20 cellular contexts compared by ENCODE assay signal in the genomic region with DNA sequence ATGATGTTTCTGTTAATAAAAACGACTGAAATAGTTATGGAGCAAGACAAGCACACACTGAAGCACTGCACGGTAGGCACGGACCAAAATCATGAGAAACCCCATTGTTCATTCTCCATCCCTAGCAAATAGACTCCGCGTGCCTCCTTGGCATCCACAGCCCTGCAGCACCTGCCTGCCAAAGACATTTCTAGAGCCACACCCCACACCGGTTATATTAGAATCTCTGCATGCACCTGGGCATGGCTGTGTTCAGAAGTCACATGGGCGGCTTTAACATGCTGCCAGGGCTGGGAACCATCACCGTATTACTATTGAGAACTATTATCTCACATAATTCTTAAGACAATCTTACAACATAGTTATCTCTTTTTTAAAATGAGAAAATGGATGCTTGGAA. TPM values are rescaled to one million over a fixed set of nuclear protein-coding genes. Genes with fewer than 3 reads are reported as not detected.
"Had no signal": no experiment of that assay in that cellular context is flagged by ENCODE, and none has a peak within 500 bp of the region (broad histone marks: within the 10 kb centered on the region; RNA-seq: fewer than 3 reads in every experiment).

No MANE protein-coding gene starts in this region.

- H3K9me3 ChIP-seq: body of pancreas had no signal

- H3K4me1 ChIP-seq: body of pancreas had no signal

- H3K4me3 ChIP-seq: body of pancreas, heart left ventricle, left ventricle myocardium inferior, skin epidermis had no signal

- H3K27me3 ChIP-seq: body of pancreas had no signal

- H3K27ac ChIP-seq: body of pancreas, left ventricle myocardium inferior, skin epidermis had no signal

- DNase-seq: activated CD4-positive, alpha-beta T cell treated with anti-CD3 and anti-CD28 coated beads, Interleukin-2, amount 10 ng/mL, durations not matched to agents 7 days and 5 days; activated CD8-positive, alpha-beta T cell treated with anti-CD3 and anti-CD28 coated beads, Interleukin-2, amount 10 ng/mL, durations not matched to agents 7 days and 5 days; activated naive CD4-positive, alpha-beta T cell treated with Interleukin-2 at 50 U/mL for 16 hours; activated naive CD8-positive, alpha-beta T cell treated with anti-CD3 and anti-CD28 coated beads, Interleukin-2, amount 10 ng/mL, durations not matched to agents 7 days and 5 days; activated T-cell treated with anti-CD3 and anti-CD28 coated beads, Interleukin-2, amount 50 U/mL, for 24 hours; body of pancreas; effector memory CD8-positive, alpha-beta T cell; foreskin melanocyte; heart left ventricle; left ventricle myocardium inferior; mammary epithelial cell; midbrain; occipital lobe; posterior cingulate gyrus; stimulated activated CD4-positive, alpha-beta T cell treated with anti-CD3 and anti-CD28 coated beads, Interleukin-15, amount 100 ng/mL, for 24 hours; stimulated activated CD4-positive, alpha-beta T cell treated with anti-CD3 and anti-CD28 coated beads, Interleukin-4, amount 100 ng/mL, for 1 hour; T1000 had no signal

- ATAC-seq: activated CD8-positive, alpha-beta T cell treated with anti-CD3 and anti-CD28 coated beads, Interleukin-2, amount 10 ng/mL, durations not matched to agents 7 days and 5 days; body of pancreas; effector memory CD8-positive, alpha-beta T cell; heart left ventricle had no signal

RNA-seq across cellular contexts. Expression of gene PDLIM3, which starts 5.9 kb away (rescaled TPM):
- total RNA-seq: activated CD4-positive, alpha-beta T cell treated with anti-CD3 and anti-CD28 coated beads, Interleukin-2, amount 10 ng/mL, durations not matched to agents 7 days and 5 days; activated CD8-positive, alpha-beta T cell treated with anti-CD3 and anti-CD28 coated beads, Interleukin-2, amount 10 ng/mL, durations not matched to agents 7 days and 5 days; activated naive CD8-positive, alpha-beta T cell treated with anti-CD3 and anti-CD28 coated beads, Interleukin-2, amount 10 ng/mL, durations not matched to agents 7 days and 5 days; T-helper 1 cell treated with Interleukin-12 subunit alpha and Interleukin-12 subunit beta and Interleukin-4 antibody, amounts not matched to agents 30 ng/mL and 1 ng/mL, for 36 hours had no signal

RNA-seq across cellular contexts. Expression of gene CCDC110, which starts 57.9 kb away (rescaled TPM):
- total RNA-seq: activated CD4-positive, alpha-beta T cell treated with anti-CD3 and anti-CD28 coated beads, Interleukin-2, amount 10 ng/mL, durations not matched to agents 7 days and 5 days; activated CD8-positive, alpha-beta T cell treated with anti-CD3 and anti-CD28 coated beads, Interleukin-2, amount 10 ng/mL, durations not matched to agents 7 days and 5 days; activated T-helper 2 cell treated with anti-CD3 and anti-CD28 coated beads, Interferon-gamma antibody, Interleukin-2, Interleukin-4, amounts not matched to agents 10 μg/mL and 5 μg/mL and 100 μg/mL, durations not matched to agents 14 hours and 24 hours and 36 hours; T-helper 1 cell treated with Interleukin-12 subunit alpha and Interleukin-12 subunit beta and Interleukin-4 antibody, amounts not matched to agents 30 ng/mL and 1 ng/mL, for 36 hours had no signal
